Comparison of ENCODE assay signal across 20 cellular contexts in the genomic region with DNA sequence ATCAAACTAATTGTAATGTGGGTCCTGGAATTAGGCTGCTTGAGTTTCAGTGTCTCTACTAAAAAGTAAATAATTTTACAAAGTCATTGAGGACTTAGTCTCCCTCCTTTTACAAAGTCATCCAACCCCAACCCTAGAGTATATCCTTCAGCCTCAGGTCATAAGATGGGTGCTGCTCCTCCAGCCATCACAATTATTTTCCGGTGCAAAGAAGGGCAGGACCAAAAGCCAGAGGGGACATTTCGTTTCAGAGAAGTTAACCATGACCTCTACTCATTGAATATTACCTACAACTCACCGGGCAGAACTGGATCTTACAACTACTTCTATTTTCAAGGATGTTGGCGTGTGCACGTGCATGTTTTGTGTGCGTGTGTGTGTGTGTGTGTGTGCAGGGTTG.
DNase-seq lines count a peak whose midpoint lies in the region; ATAC-seq and TF ChIP-seq lines count a peak whose summit lies in the region.
"Had no signal": no experiment of that assay in that cellular context is flagged by ENCODE, and none has a peak within 500 bp of the region (broad histone marks: within the 10 kb centered on the region; RNA-seq: fewer than 3 reads in every experiment).

No MANE protein-coding gene starts in this region.

- H3K27me3 ChIP-seq in neutrophil: no peaks in the 10 kb centered on the region

- no peak for TF ChIP-seq CTCF in neutrophil (IDR thresholded peaks at IDR 0.05)

- peaks cover 17% of the 10 kb centered on the region for H3K36me3 Mint-ChIP-seq in T-helper 1 cell treated with Interleukin-12 subunit alpha and Interleukin-12 subunit beta and Interleukin-4 antibody, amounts not matched to agents 30 μg/mL and 1 μg/mL, for 36 hours (ENCODE audit: low read depth)
- no peaks in the 10 kb centered on the region for H3K36me3 Mint-ChIP-seq in activated CD4-positive, alpha-beta memory T cell treated with anti-CD3 and anti-CD28 coated beads for 36 hours
- H3K36me3 Mint-ChIP-seq in activated CD4-positive, alpha-beta memory T cell treated with anti-CD3 and anti-CD28 coated beads, Interleukin-2, amount 10 ng/mL, durations not matched to agents 7 days and 5 days (ENCODE audit: low read depth): peaks cover 11% of the 10 kb centered on the region
- no peaks in the 10 kb centered on the region for H3K36me3 Mint-ChIP-seq in stimulated activated naive CD8-positive, alpha-beta T cell treated with anti-CD3 and anti-CD28 coated beads, Interleukin-15, Interleukin-2, amounts not matched to agents 100 ng/mL and 50 ng/mL, for 24 hours (ENCODE audit: low read depth)
- H3K36me3 Mint-ChIP-seq: CD8-positive, alpha-beta T cell had no signal

- no peak overlapping the region for H3K4me3 Mint-ChIP-seq in T-helper 1 cell treated with Interleukin-12 subunit alpha and Interleukin-12 subunit beta and Interleukin-4 antibody, amounts not matched to agents 30 μg/mL and 1 μg/mL, for 36 hours
- H3K4me3 Mint-ChIP-seq in activated CD4-positive, alpha-beta memory T cell treated with anti-CD3 and anti-CD28 coated beads for 36 hours: no peak overlapping the region
- no peak overlapping the region for H3K4me3 Mint-ChIP-seq in activated CD4-positive, alpha-beta memory T cell treated with anti-CD3 and anti-CD28 coated beads, Interleukin-2, amount 10 ng/mL, durations not matched to agents 7 days and 5 days
- H3K4me3 Mint-ChIP-seq in stimulated activated naive CD8-positive, alpha-beta T cell treated with anti-CD3 and anti-CD28 coated beads, Interleukin-15, Interleukin-2, amounts not matched to agents 100 ng/mL and 50 ng/mL, for 24 hours: no peak overlapping the region
- no peak overlapping the region for H3K4me3 Mint-ChIP-seq in stimulated activated naive CD8-positive, alpha-beta T cell treated with anti-CD3 and anti-CD28 coated beads, Interleukin-15, amount 100 ng/mL, for 72 hours
- H3K4me3 Mint-ChIP-seq: CD8-positive, alpha-beta T cell; HFFc6 had no signal

- peaks cover 68% of the 10 kb centered on the region for H3K4me1 Mint-ChIP-seq in T-helper 1 cell treated with Interleukin-12 subunit alpha and Interleukin-12 subunit beta and Interleukin-4 antibody, amounts not matched to agents 30 μg/mL and 1 μg/mL, for 36 hours (ENCODE audit: low read depth)
- peaks cover 79% of the 10 kb centered on the region for H3K4me1 Mint-ChIP-seq in activated CD4-positive, alpha-beta memory T cell treated with anti-CD3 and anti-CD28 coated beads for 36 hours (ENCODE audit: low read depth)
- peaks cover 39% of the 10 kb centered on the region for H3K4me1 Mint-ChIP-seq in activated CD4-positive, alpha-beta memory T cell treated with anti-CD3 and anti-CD28 coated beads, Interleukin-2, amount 10 ng/mL, durations not matched to agents 7 days and 5 days
- peaks cover 84% of the 10 kb centered on the region for H3K4me1 Mint-ChIP-seq in stimulated activated naive CD8-positive, alpha-beta T cell treated with anti-CD3 and anti-CD28 coated beads, Interleukin-15, Interleukin-2, amounts not matched to agents 100 ng/mL and 50 ng/mL, for 24 hours (ENCODE audit: low read depth)
- peaks cover 80% of the 10 kb centered on the region for H3K4me1 Mint-ChIP-seq in stimulated activated naive CD8-positive, alpha-beta T cell treated with anti-CD3 and anti-CD28 coated beads, Interleukin-15, amount 100 ng/mL, for 72 hours

- no peak for DNase-seq in T-helper 1 cell
- DNase-seq in activated CD4-positive, alpha-beta memory T cell treated with anti-CD3 and anti-CD28 coated beads for 36 hours: no peak
- DNase-seq in activated CD4-positive, alpha-beta memory T cell treated with anti-CD3 and anti-CD28 coated beads, Interleukin-2, amount 10 ng/mL, durations not matched to agents 7 days and 5 days: no peak
- DNase-seq in stimulated activated naive CD8-positive, alpha-beta T cell treated with anti-CD3 and anti-CD28 coated beads, Interleukin-15, amount 100 ng/mL, for 72 hours: no peak
- DNase-seq: AML-193; Calu3; CD8-positive, alpha-beta T cell; DMS79 treated with DMSO at 0.1 percent for 48 hours; GF-D8; GOT3; H7; HFFc6 had no signal

- peak overlapping the region; percentile 80 for H3K27ac ChIP-seq in neutrophil
- H3K27ac ChIP-seq: 22Rv1, A549, C4-2B had no signal

- POLR2A ChIA-PET in activated CD4-positive, alpha-beta memory T cell treated with anti-CD3 and anti-CD28 coated beads for 36 hours (lab: Charles Lee): interaction anchor here (0.6 to 2.7 kb wide), 4 partner anchors 31 to 96 kb away, joined by 3 to 11 read pairs (median 10); no protein-coding TSS in a partner anchor
- POLR2A ChIA-PET in activated CD4-positive, alpha-beta memory T cell treated with anti-CD3 and anti-CD28 coated beads, Interleukin-2, amount 10 ng/mL, durations not matched to agents 7 days and 5 days (lab: Charles Lee): interaction anchor here (2.8 kb wide), 1 partner anchor 61 kb away, joined by 24 read pairs; a partner anchor contains a TSS

- CTCF ChIA-PET in activated CD4-positive, alpha-beta memory T cell treated with anti-CD3 and anti-CD28 coated beads for 36 hours (lab: Charles Lee): interaction anchor here (0.7 to 2.4 kb wide), 2 partner anchors 21 to 308 kb away, joined by 3 to 14 read pairs; a partner anchor contains a TSS
- CTCF ChIA-PET in activated CD4-positive, alpha-beta memory T cell treated with anti-CD3 and anti-CD28 coated beads, Interleukin-2, amount 10 ng/mL, durations not matched to agents 7 days and 5 days (lab: Charles Lee): interaction anchor here (2.1 kb wide), 1 partner anchor 309 kb away, joined by 7 read pairs; a partner anchor contains a TSS

- no peaks in the 10 kb centered on the region for H3K9me3 Mint-ChIP-seq in T-helper 1 cell treated with Interleukin-12 subunit alpha and Interleukin-12 subunit beta and Interleukin-4 antibody, amounts not matched to agents 30 μg/mL and 1 μg/mL, for 36 hours
- no peaks in the 10 kb centered on the region for H3K9me3 Mint-ChIP-seq in activated CD4-positive, alpha-beta memory T cell treated with anti-CD3 and anti-CD28 coated beads for 36 hours
- H3K9me3 Mint-ChIP-seq in activated CD4-positive, alpha-beta memory T cell treated with anti-CD3 and anti-CD28 coated beads, Interleukin-2, amount 10 ng/mL, durations not matched to agents 7 days and 5 days: no peaks in the 10 kb centered on the region
- no peaks in the 10 kb centered on the region for H3K9me3 Mint-ChIP-seq in stimulated activated naive CD8-positive, alpha-beta T cell treated with anti-CD3 and anti-CD28 coated beads, Interleukin-15, Interleukin-2, amounts not matched to agents 100 ng/mL and 50 ng/mL, for 24 hours
- H3K9me3 Mint-ChIP-seq in stimulated activated naive CD8-positive, alpha-beta T cell treated with anti-CD3 and anti-CD28 coated beads, Interleukin-15, amount 100 ng/mL, for 72 hours: no peaks in the 10 kb centered on the region
- H3K9me3 Mint-ChIP-seq: CD8-positive, alpha-beta T cell; HFFc6 had no signal

- H3K36me3 ChIP-seq in neutrophil: no peaks in the 10 kb centered on the region

- no peak for ATAC-seq in stimulated activated naive CD8-positive, alpha-beta T cell treated with anti-CD3 and anti-CD28 coated beads, Interleukin-15, amount 100 ng/mL, for 72 hours
- no peak for ATAC-seq in HG03280 (IDR thresholded peaks at IDR 0.05; ENCODE audit: unreplicated experiment)
- ATAC-seq: A549; CD8-positive, alpha-beta T cell; HCT116 had no signal

- H3K27ac Mint-ChIP-seq in T-helper 1 cell treated with Interleukin-12 subunit alpha and Interleukin-12 subunit beta and Interleukin-4 antibody, amounts not matched to agents 30 μg/mL and 1 μg/mL, for 36 hours: peak overlapping the region; percentile 44
- peak overlapping the region; percentile 94 for H3K27ac Mint-ChIP-seq in activated CD4-positive, alpha-beta memory T cell treated with anti-CD3 and anti-CD28 coated beads for 36 hours
- H3K27ac Mint-ChIP-seq in activated CD4-positive, alpha-beta memory T cell treated with anti-CD3 and anti-CD28 coated beads, Interleukin-2, amount 10 ng/mL, durations not matched to agents 7 days and 5 days: no peak overlapping the region
- H3K27ac Mint-ChIP-seq in stimulated activated naive CD8-positive, alpha-beta T cell treated with anti-CD3 and anti-CD28 coated beads, Interleukin-15, Interleukin-2, amounts not matched to agents 100 ng/mL and 50 ng/mL, for 24 hours: peak overlapping the region; percentile 16
- no peak overlapping the region for H3K27ac Mint-ChIP-seq in stimulated activated naive CD8-positive, alpha-beta T cell treated with anti-CD3 and anti-CD28 coated beads, Interleukin-15, amount 100 ng/mL, for 72 hours
- H3K27ac Mint-ChIP-seq: HFFc6 had no signal

- H3K27me3 Mint-ChIP-seq in T-helper 1 cell treated with Interleukin-12 subunit alpha and Interleukin-12 subunit beta and Interleukin-4 antibody, amounts not matched to agents 30 μg/mL and 1 μg/mL, for 36 hours (ENCODE audit: low read depth): no peaks in the 10 kb centered on the region
- H3K27me3 Mint-ChIP-seq in activated CD4-positive, alpha-beta memory T cell treated with anti-CD3 and anti-CD28 coated beads for 36 hours: no peaks in the 10 kb centered on the region
- no peaks in the 10 kb centered on the region for H3K27me3 Mint-ChIP-seq in activated CD4-positive, alpha-beta memory T cell treated with anti-CD3 and anti-CD28 coated beads, Interleukin-2, amount 10 ng/mL, durations not matched to agents 7 days and 5 days
- no peaks in the 10 kb centered on the region for H3K27me3 Mint-ChIP-seq in stimulated activated naive CD8-positive, alpha-beta T cell treated with anti-CD3 and anti-CD28 coated beads, Interleukin-15, Interleukin-2, amounts not matched to agents 100 ng/mL and 50 ng/mL, for 24 hours
- no peaks in the 10 kb centered on the region for H3K27me3 Mint-ChIP-seq in stimulated activated naive CD8-positive, alpha-beta T cell treated with anti-CD3 and anti-CD28 coated beads, Interleukin-15, amount 100 ng/mL, for 72 hours

- no peaks in the 10 kb centered on the region for H3K9me3 ChIP-seq in neutrophil
- H3K9me3 ChIP-seq: A549 had no signal

- H3K4me3 ChIP-seq in neutrophil (ENCODE audit: low read depth in 1 of 2, low read length in 1 of 2): no peak overlapping the region
- H3K4me3 ChIP-seq: A549 had no signal

- intact Hi-C loops in activated CD4-positive, alpha-beta memory T cell treated with anti-CD3 and anti-CD28 coated beads for 36 hours (cut with micrococcal nuclease): loop anchor here (5.0 kb wide), 1 partner anchor 604 kb away; a partner anchor contains a TSS

- peaks cover 55 to 80% of the 10 kb centered on the region in 2 experiments for H3K4me1 ChIP-seq in neutrophil (ENCODE audit: control insufficient read depth in 1 of 2, insufficient read depth in 1 of 2, low read depth in 1 of 2, low read length in 1 of 2)

Comparison
In these comparisons a context has a peak if more than half of its experiments do, and no peak if none do; other contexts are left out.
1. H3K27ac Mint-ChIP-seq: peak in T-helper 1 cell treated with Interleukin-12 subunit alpha and Interleukin-12 subunit beta and Interleukin-4 antibody, amounts not matched to agents 30 μg/mL and 1 μg/mL, for 36 hours (single experiment), activated CD4-positive, alpha-beta memory T cell treated with anti-CD3 and anti-CD28 coated beads for 36 hours (single experiment) and stimulated activated naive CD8-positive, alpha-beta T cell treated with anti-CD3 and anti-CD28 coated beads, Interleukin-15, Interleukin-2, amounts not matched to agents 100 ng/mL and 50 ng/mL, for 24 hours (single experiment); none in activated CD4-positive, alpha-beta memory T cell treated with anti-CD3 and anti-CD28 coated beads, Interleukin-2, amount 10 ng/mL, durations not matched to agents 7 days and 5 days (single experiment) and stimulated activated naive CD8-positive, alpha-beta T cell treated with anti-CD3 and anti-CD28 coated beads, Interleukin-15, amount 100 ng/mL, for 72 hours (0 of 2).